Comparison of ENCODE assay signal across 6 cellular contexts in genomic region chr11:79069504-79069903, GRCh38.
"Had no signal": no experiment of that assay in that cellular context is flagged by ENCODE, and none has a peak within 500 bp of the region (broad histone marks: within the 10 kb centered on the region; RNA-seq: fewer than 3 reads in every experiment).

No MANE protein-coding gene starts in this region.

- ATAC-seq: GM23338, K562 had no signal

- DNase-seq: H9, HCEC 1CT, HFFc6, IMR-90 had no signal

- H3K4me3 ChIP-seq: GM23338, K562 had no signal
